9 cellular contexts compared by ENCODE assay signal in the genomic region with DNA sequence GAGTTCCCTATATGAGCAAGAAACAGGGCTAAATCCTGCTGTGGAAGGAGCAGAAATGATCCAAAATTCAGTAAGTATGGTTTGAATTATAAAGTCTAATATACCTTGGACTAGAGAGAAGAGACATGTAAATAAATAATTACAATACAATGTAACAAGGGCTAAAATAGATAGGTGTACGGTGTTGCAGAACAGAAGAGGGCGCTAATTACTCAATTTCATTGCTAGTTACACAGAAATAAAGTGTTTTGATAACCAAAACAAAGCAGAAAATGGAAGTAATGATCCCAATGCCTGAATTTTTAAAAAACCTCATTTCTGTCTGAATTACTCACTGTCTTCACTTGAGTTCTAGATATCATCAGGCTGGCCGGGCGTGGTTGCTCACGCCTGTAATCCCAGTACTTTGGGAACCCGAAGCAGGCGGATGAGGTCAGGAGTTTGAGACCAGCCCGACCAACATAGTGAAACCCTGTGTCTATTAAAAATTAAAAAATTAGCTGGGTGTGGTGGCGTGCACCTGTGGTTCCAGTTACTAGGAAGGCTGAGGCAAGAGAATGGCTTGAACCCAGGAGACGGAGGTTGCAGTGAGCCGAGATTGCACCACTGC. TPM values are rescaled to one million over a fixed set of nuclear protein-coding genes. Genes with fewer than 3 reads are reported as not detected.
DNase-seq lines count a peak whose midpoint lies in the region; ATAC-seq, FAIRE-seq and TF ChIP-seq lines count a peak whose summit lies in the region.
"Had no signal": no experiment of that assay in that cellular context is flagged by ENCODE, and none has a peak within 500 bp of the region (broad histone marks: within the 10 kb centered on the region; RNA-seq: fewer than 3 reads in every experiment).

No MANE protein-coding gene starts in this region.

- TF ChIP-seq CTCF in D721Med (IDR thresholded peaks at IDR 0.05; ENCODE audit: insufficient read depth, missing control alignments) (peak; percentile 87), HFFc6 (IDR thresholded peaks at IDR 0.05) (peak; percentile 75)

- no peaks in the 10 kb centered on the region for H3K9me3 Mint-ChIP-seq in HFFc6
- H3K9me3 Mint-ChIP-seq: immature natural killer cell had no signal

- no peak for DNase-seq in D721Med (ENCODE audit: insufficient read length, low spot score)
- DNase-seq in HFFc6 = peak; percentile 39
- peak; percentile 16 to 76 for DNase-seq in NOMO-1 (lab: John Stamatoyannopoulos, UW; ENCODE audit: unreplicated experiment in 2 of 2)
- DNase-seq in erythroblast (lab: John Stamatoyannopoulos, UW) = peak; percentile 50 to 55
- no peak for DNase-seq in activated CD4-positive, alpha-beta T cell treated with anti-CD3 and anti-CD28 coated beads for 1 hour

- H3K27ac Mint-ChIP-seq in HFFc6 = no peak overlapping the region
- H3K27ac Mint-ChIP-seq: immature natural killer cell had no signal

- no peaks in the 10 kb centered on the region; the same call in 1 of the 2 replicates for H3K27me3 Mint-ChIP-seq in HFFc6 (ENCODE audit: insufficient read depth)

- ATAC-seq in HG02852 (IDR thresholded peaks at IDR 0.05; ENCODE audit: unreplicated experiment) (no peak), GM18520 (IDR thresholded peaks at IDR 0.05; ENCODE audit: unreplicated experiment) (no peak), GM21723 (IDR thresholded peaks at IDR 0.05; ENCODE audit: unreplicated experiment) (no peak)

- no peak overlapping the region for H3K4me3 Mint-ChIP-seq in HFFc6
- H3K4me3 Mint-ChIP-seq: immature natural killer cell had no signal

- H3K4me1 Mint-ChIP-seq in HFFc6 (ENCODE audit: low read depth) = peaks cover 10% of the 10 kb centered on the region
- H3K4me1 Mint-ChIP-seq: immature natural killer cell had no signal

- TF ChIP-seq POLR2A in erythroblast (IDR thresholded peaks at IDR 0.05; ENCODE audit: low read length) = no peak

- no peaks in the 10 kb centered on the region for H3K36me3 Mint-ChIP-seq in HFFc6 (ENCODE audit: low read depth)
- H3K36me3 Mint-ChIP-seq: immature natural killer cell had no signal

- FAIRE-seq in D721Med (lab: Jason Lieb, UNC) = no peak

RNA-seq across cellular contexts. Expression of gene PLCH1, which starts 8.3 kb away (rescaled TPM):
- total RNA-seq in HFFc6 (2021; fragmentation: NEBNext Ultra II Directional; extraction: Animal tissue kit (Norgen Biotek cat#: 25700)) = not detected

RNA-seq across cellular contexts. Expression of gene C3orf33, which starts 52.9 kb away (rescaled TPM):
- total RNA-seq in HFFc6 (2021; fragmentation: NEBNext Ultra II Directional; extraction: Animal tissue kit (Norgen Biotek cat#: 25700)) = 1 to 10 TPM; 3.3 to 4.5 (median 3.6) TPM

Comparison
In these comparisons a context has a peak if more than half of its experiments do, and no peak if none do; other contexts are left out.
1. DNase-seq: peak in HFFc6 (single experiment), NOMO-1 (2 of 2) and erythroblast (2 of 2); none in D721Med (single experiment) and activated CD4-positive, alpha-beta T cell treated with anti-CD3 and anti-CD28 coated beads for 1 hour (single experiment).